In the genomic region with DNA sequence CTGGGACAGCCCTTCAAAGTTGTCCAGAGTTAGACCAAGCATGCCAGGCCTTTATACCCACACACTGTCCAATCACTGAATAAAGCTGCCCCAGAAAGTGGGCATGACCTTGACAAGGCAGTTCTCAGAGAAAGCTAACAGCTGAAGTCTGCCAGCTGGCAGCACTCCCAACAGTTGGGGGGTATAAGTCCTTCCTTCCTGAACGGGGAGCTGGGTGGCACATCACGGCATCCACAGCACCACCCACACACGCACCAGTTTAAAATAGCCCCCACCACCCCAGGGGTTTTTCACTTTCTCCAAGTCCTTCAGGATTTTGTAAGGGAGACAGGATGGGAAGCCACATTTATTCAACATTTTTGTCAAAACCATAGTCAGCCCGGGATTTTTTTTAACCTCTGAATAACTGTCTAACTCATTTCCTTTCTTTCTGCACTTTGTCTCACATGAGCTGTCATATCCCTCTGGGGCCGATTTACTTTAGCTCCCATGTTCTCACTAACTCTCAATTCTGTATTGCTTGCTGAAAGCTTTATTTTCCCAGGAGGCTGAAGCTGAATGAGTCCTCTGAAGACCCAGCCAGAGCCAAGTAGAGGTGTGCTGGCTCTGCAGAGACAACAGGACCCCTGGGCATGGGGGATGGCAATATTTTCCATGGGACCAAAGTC, we compare ENCODE assay signal across 18 cellular contexts. TPM values are rescaled to one million over a fixed set of nuclear protein-coding genes. Genes with fewer than 3 reads are reported as not detected.
DNase-seq lines count a peak whose midpoint lies in the region; ATAC-seq and TF ChIP-seq lines count a peak whose summit lies in the region.
"Had no signal": no experiment of that assay in that cellular context is flagged by ENCODE, and none has a peak within 500 bp of the region (broad histone marks: within the 10 kb centered on the region; RNA-seq: fewer than 3 reads in every experiment).

No MANE protein-coding gene starts in this region.

- no peak for ATAC-seq in omental fat pad (ENCODE audit: low FRiP score)
- ATAC-seq in activated T-helper 17 cell treated with anti-CD3 and anti-CD28 coated beads, Interleukin-2, amount 50 U/mL, for 72 hours (replicated peaks) = no peak
- ATAC-seq: stimulated activated naive CD8-positive, alpha-beta T cell treated with anti-CD3 and anti-CD28 coated beads, Interleukin-15, Interleukin-2, amounts not matched to agents 100 U/mL and 50 U/mL, for 24 hours had no signal

- peak overlapping the region; percentile 74 for H3K27ac ChIP-seq in ACC112 (ENCODE audit: low read depth, low read length)
- H3K27ac ChIP-seq: colonic mucosa, vagina, WERI-Rb-1 had no signal

- no peak overlapping the region for H3K27ac Mint-ChIP-seq in activated T-helper 17 cell treated with anti-CD3 and anti-CD28 coated beads, Interleukin-2, amount 50 U/mL, for 72 hours

- H3K4me3 Mint-ChIP-seq in activated T-helper 17 cell treated with anti-CD3 and anti-CD28 coated beads, Interleukin-2, amount 50 U/mL, for 72 hours = no peak overlapping the region

- H2AFZ ChIP-seq in ACC112 (ENCODE audit: low read length, unreplicated experiment) = peak overlapping the region; percentile 76

- H3K4me1 ChIP-seq in ACC112 (ENCODE audit: control insufficient read depth, insufficient read depth, low read length, unreplicated experiment) = peaks cover 21% of the 10 kb centered on the region
- H3K4me1 ChIP-seq: colonic mucosa, vagina had no signal

- POLR2A ChIA-PET in HEK293T (lab: Yijun Ruan, JAX) = no interaction called here

- H3K4me3 ChIP-seq in ACC112 (ENCODE audit: low read depth, low read length) = peak overlapping the region; percentile 43; the same call in 1 of the 2 replicates
- H3K4me3 ChIP-seq: colonic mucosa, vagina had no signal

- CTCF ChIA-PET in HEK293T (lab: Yijun Ruan, JAX) = no interaction called here

- peaks cover 22% of the 10 kb centered on the region for H3K27me3 Mint-ChIP-seq in activated T-helper 17 cell treated with anti-CD3 and anti-CD28 coated beads, Interleukin-2, amount 50 U/mL, for 72 hours

- peaks cover 5% of the 10 kb centered on the region for H3K9me3 Mint-ChIP-seq in activated T-helper 17 cell treated with anti-CD3 and anti-CD28 coated beads, Interleukin-2, amount 50 U/mL, for 72 hours

- H3K36me3 ChIP-seq in ACC112 (ENCODE audit: insufficient read depth, low read length) = no peaks in the 10 kb centered on the region
- H3K36me3 ChIP-seq: colonic mucosa, vagina, WERI-Rb-1 had no signal

- DNase-seq in HT1080 (ENCODE audit: low read depth) (peak; percentile 77), astrocyte of the hippocampus (ENCODE audit: low read depth, low spot score) (peak; percentile 18), myocyte (ENCODE audit: low read depth) (peak; percentile 85), omental fat pad (ENCODE audit: low spot score) (no peak), AG08395 (ENCODE audit: low spot score) (no peak), HEK293T (ENCODE audit: extremely low spot score) (no peak)
- DNase-seq: activated effector memory CD4-positive, alpha-beta T cell treated with Interleukin-2 at 50 U/mL for 16 hours; amniotic stem cell; Calu3; colonic mucosa; head of caudate nucleus; NCI-H187; OCI-M1; stimulated activated naive CD8-positive, alpha-beta T cell treated with anti-CD3 and anti-CD28 coated beads, Interleukin-15, Interleukin-2, amounts not matched to agents 100 U/mL and 50 U/mL, for 24 hours; WERI-Rb-1 had no signal

- no peak for TF ChIP-seq CTCF in omental fat pad (IDR thresholded peaks at IDR 0.05)

- peaks cover 4% of the 10 kb centered on the region for H3K4me1 Mint-ChIP-seq in activated T-helper 17 cell treated with anti-CD3 and anti-CD28 coated beads, Interleukin-2, amount 50 U/mL, for 72 hours

- H3K79me2 ChIP-seq in ACC112 (ENCODE audit: control insufficient read depth, insufficient read depth, low read length, unreplicated experiment) = no peaks in the 10 kb centered on the region

- H3K27me3 ChIP-seq in ACC112 (ENCODE audit: insufficient read depth, low read length) = no peaks in the 10 kb centered on the region
- H3K27me3 ChIP-seq: colonic mucosa, vagina had no signal

- H3K36me3 Mint-ChIP-seq in activated T-helper 17 cell treated with anti-CD3 and anti-CD28 coated beads, Interleukin-2, amount 50 U/mL, for 72 hours (ENCODE audit: low read depth) = no peaks in the 10 kb centered on the region

TF ChIP-seq in HEK293T, 16 proteins besides CTCF, POLR2A, EP300 and RAD21:
- TF ChIP-seq HDGF (IDR thresholded peaks at IDR 0.05; ENCODE audit: borderline replicate concordance) = no peak
- no peak for TF ChIP-seq TARDBP (IDR thresholded peaks at IDR 0.05)
- TF ChIP-seq LEF1 (IDR thresholded peaks at IDR 0.05; ENCODE audit: borderline replicate concordance) = no peak
- no peak for TF ChIP-seq ELF4 (IDR thresholded peaks at IDR 0.05)
- TF ChIP-seq CTBP1 (IDR thresholded peaks at IDR 0.05; ENCODE audit: borderline replicate concordance) = no peak
- TF ChIP-seq, protein P1, sequence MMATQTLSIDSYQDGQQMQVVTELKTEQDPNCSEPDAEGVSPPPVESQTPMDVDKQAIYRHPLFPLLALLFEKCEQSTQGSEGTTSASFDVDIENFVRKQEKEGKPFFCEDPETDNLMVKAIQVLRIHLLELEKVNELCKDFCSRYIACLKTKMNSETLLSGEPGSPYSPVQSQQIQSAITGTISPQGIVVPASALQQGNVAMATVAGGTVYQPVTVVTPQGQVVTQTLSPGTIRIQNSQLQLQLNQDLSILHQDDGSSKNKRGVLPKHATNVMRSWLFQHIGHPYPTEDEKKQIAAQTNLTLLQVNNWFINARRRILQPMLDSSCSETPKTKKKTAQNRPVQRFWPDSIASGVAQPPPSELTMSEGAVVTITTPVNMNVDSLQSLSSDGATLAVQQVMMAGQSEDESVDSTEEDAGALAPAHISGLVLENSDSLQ (IDR thresholded peaks at IDR 0.05) = no peak
- TF ChIP-seq L3MBTL2 (conservative IDR thresholded peaks at IDR 0.05) = no peak
- no peak for TF ChIP-seq FOXK2 (IDR thresholded peaks at IDR 0.05)
- TF ChIP-seq ARNT (IDR thresholded peaks at IDR 0.05) = no peak
- TF ChIP-seq SUZ12 (IDR thresholded peaks at IDR 0.05) = no peak
- no peak for TF ChIP-seq ZNF384 (IDR thresholded peaks at IDR 0.05)
- TF ChIP-seq FOXA1 (IDR thresholded peaks at IDR 0.05) = no peak
- no peak for TF ChIP-seq NFRKB (IDR thresholded peaks at IDR 0.05)
- no peak for TF ChIP-seq FOXM1 (IDR thresholded peaks at IDR 0.05; ENCODE audit: borderline replicate concordance)
- no peak for TF ChIP-seq SP1 (IDR thresholded peaks at IDR 0.05)
- no peak for TF ChIP-seq BHLHE40 (IDR thresholded peaks at IDR 0.05; ENCODE audit: borderline replicate concordance)
TF ChIP-seq in HEK293T: peak in this region for 0.

RNA-seq across cellular contexts. Expression of gene FAM81B, which starts 15.4 kb away (rescaled TPM):
- not detected in 2 replicates for total RNA-seq in HT1080 (2014; rRNA removed; shearing (Covaris generic))
- not detected in 2 replicates for polyA plus RNA-seq in HT1080 (2015; cell fraction: cytosol; rRNA removed)
- polyA plus RNA-seq in HT1080 (2015; cell fraction: nucleus; rRNA removed) = not detected in 2 replicates
- total RNA-seq in myocyte (not detected in 2 replicates), omental fat pad (1 to 10 TPM in 1 of 4 donors, not detected in 3; 8.8 TPM)
- polyA plus RNA-seq in myocyte (2012) = not detected
- total RNA-seq in activated T-helper 17 cell treated with anti-CD3 and anti-CD28 coated beads, Interleukin-2, amount 50 U/mL, for 72 hours = not detected
- total RNA-seq: Calu3, colonic mucosa, vagina had no signal

Comparison
In these comparisons a context has a peak if more than half of its experiments do, and no peak if none do; other contexts are left out.
1. DNase-seq: peak in HT1080 (single experiment), astrocyte of the hippocampus (single experiment) and myocyte (single experiment); none in omental fat pad (single experiment), AG08395 (single experiment) and HEK293T (single experiment).